Comparison of ENCODE assay signal across 28 cellular contexts in the genomic region with DNA sequence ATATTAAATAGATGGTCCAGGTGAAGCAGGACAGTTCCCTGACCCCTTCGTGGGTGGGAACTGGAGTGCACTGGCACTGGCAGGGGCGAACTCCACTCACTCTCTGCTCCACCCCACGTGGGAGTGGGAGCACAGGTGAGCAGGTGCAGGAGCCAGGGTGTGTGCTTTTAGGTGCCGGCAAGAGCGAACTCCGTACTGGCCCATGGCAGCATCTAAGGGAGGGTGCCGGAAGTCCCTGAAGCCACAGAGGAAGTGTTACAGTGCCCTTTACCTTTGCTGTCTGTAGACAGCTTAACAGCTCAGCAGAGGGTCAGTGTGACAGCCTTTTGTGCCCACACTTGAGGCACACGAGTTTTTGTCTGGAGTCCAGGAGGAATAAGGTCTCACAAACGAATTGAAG.
"Had no signal": no experiment of that assay in that cellular context is flagged by ENCODE, and none has a peak within 500 bp of the region (broad histone marks: within the 10 kb centered on the region; RNA-seq: fewer than 3 reads in every experiment).

No MANE protein-coding gene starts in this region.

- DNase-seq: activated CD4-positive, alpha-beta T cell treated with anti-CD3 and anti-CD28 coated beads for 48 hours; activated CD4-positive, alpha-beta T cell treated with anti-CD3 and anti-CD28 coated beads, Interleukin-2, amount 50 U/mL, for 48 hours; activated CD8-positive, alpha-beta memory T cell treated with anti-CD3 and anti-CD28 coated beads for 24 hours; activated effector memory CD4-positive, alpha-beta T cell treated with Interleukin-2 at 50 U/mL for 16 hours; activated naive CD4-positive, alpha-beta T cell treated with Interleukin-2 at 50 U/mL for 16 hours; anterior cingulate cortex; effector CD8-positive, alpha-beta T cell; esophagus squamous epithelium; foreskin melanocyte; left ventricle myocardium inferior; naive B cell; nephron progenitor cell; nucleus accumbens; psoas muscle; spleen; stimulated activated CD4-positive, alpha-beta T cell treated with anti-CD3 and anti-CD28 coated beads, Interleukin-2, amount 100 ng/mL, for 48 hours; stimulated activated naive CD8-positive, alpha-beta T cell treated with anti-CD3 and anti-CD28 coated beads, Interleukin-15, Interleukin-2, amounts not matched to agents 100 U/mL and 50 U/mL, for 24 hours had no signal

- ATAC-seq: activated CD4-positive, CD25-positive, alpha-beta regulatory T cell treated with anti-CD3 and anti-CD28 coated beads, Interleukin-2, amount 50 U/mL, for 24 hours; psoas muscle; stimulated activated naive CD8-positive, alpha-beta T cell treated with anti-CD3 and anti-CD28 coated beads, Interleukin-15, Interleukin-2, amounts not matched to agents 100 U/mL and 50 U/mL, for 24 hours had no signal

- H3K27me3 Mint-ChIP-seq: type B pancreatic cell had no signal

- H3K9me3 Mint-ChIP-seq: naive B cell had no signal

- H3K9ac ChIP-seq: parathyroid adenoma had no signal

- H2AFZ ChIP-seq: parathyroid adenoma had no signal

- H3K36me3 Mint-ChIP-seq: activated naive CD8-positive, alpha-beta T cell; naive B cell; type B pancreatic cell had no signal

- H3K27ac ChIP-seq: epithelial cell of prostate, esophagus squamous epithelium, left ventricle myocardium inferior, parathyroid adenoma, psoas muscle, spleen, thoracic aorta, vagina had no signal

- H3K9me3 ChIP-seq: esophagus squamous epithelium, left ventricle myocardium inferior, psoas muscle, spleen, thoracic aorta, vagina had no signal

- H3K79me2 ChIP-seq: parathyroid adenoma had no signal

- H3K4me1 ChIP-seq: esophagus squamous epithelium, parathyroid adenoma, psoas muscle, vagina had no signal

- FAIRE-seq: colon, endometrium, islet of Langerhans had no signal

- H3K4me3 ChIP-seq: esophagus squamous epithelium, left ventricle myocardium inferior, lung, psoas muscle, spleen, thoracic aorta, vagina had no signal

- H3K4me3 Mint-ChIP-seq: activated naive CD8-positive, alpha-beta T cell; naive B cell; nephron progenitor cell; type B pancreatic cell had no signal

- H3K36me3 ChIP-seq: esophagus squamous epithelium, left ventricle myocardium inferior, spleen, thoracic aorta, vagina had no signal

- H3K27me3 ChIP-seq: esophagus squamous epithelium, spleen, vagina had no signal

- H3K27ac Mint-ChIP-seq: activated naive CD8-positive, alpha-beta T cell; nephron progenitor cell; type B pancreatic cell had no signal
